8 cellular contexts compared by ENCODE assay signal in genomic region chr6:160455484-160456213, GRCh38.
DNase-seq lines count a peak whose midpoint lies in the region; ATAC-seq, FAIRE-seq and TF ChIP-seq lines count a peak whose summit lies in the region.

No MANE protein-coding gene starts in this region.

- POLR2A ChIA-PET in CD4-positive, alpha-beta memory T cell (lab: Charles Lee; ENCODE audit: partially characterized antibody): interaction anchor here (1.0 to 1.4 kb wide), 2 partner anchors 8 to 317 kb away, joined by 4 to 6 read pairs; no protein-coding TSS in a partner anchor

- peaks cover 50% of the 10 kb centered on the region for H3K4me1 ChIP-seq in CD4-positive, alpha-beta memory T cell (ENCODE audit: insufficient read depth, low read length)
- H3K4me1 ChIP-seq in cardiac muscle cell (ENCODE audit: low read depth): no peaks in the 10 kb centered on the region
- no peaks in the 10 kb centered on the region for H3K4me1 ChIP-seq in psoas muscle

- H3K27ac Mint-ChIP-seq in CD4-positive, alpha-beta memory T cell: no peak overlapping the region
- H3K27ac Mint-ChIP-seq in activated naive CD4-positive, alpha-beta T cell treated with anti-CD3 and anti-CD28 coated beads, Interleukin-2, amount 10 ng/mL, durations not matched to agents 7 days and 5 days: no peak overlapping the region

- TF ChIP-seq CTCF in cardiac muscle cell (IDR thresholded peaks at IDR 0.05; ENCODE audit: low read depth, low read length) (peak; percentile 89), psoas muscle (IDR thresholded peaks at IDR 0.05) (peak; percentile 95)

- H3K4me3 ChIP-seq in CD4-positive, alpha-beta memory T cell (ENCODE audit: low read length in 2 of 2): no peak overlapping the region
- H3K4me3 ChIP-seq in cardiac muscle cell (no peak overlapping the region), psoas muscle (peak overlapping the region; percentile 43)

- no peaks in the 10 kb centered on the region for H3K27me3 ChIP-seq in CD4-positive, alpha-beta memory T cell (ENCODE audit: insufficient read depth, low read length)
- H3K27me3 ChIP-seq in cardiac muscle cell (no peaks in the 10 kb centered on the region), psoas muscle (ENCODE audit: insufficient read depth in 3 of 3, low read length in 2 of 3) (no peaks in the 10 kb centered on the region)

- peaks cover 29 to 36% (median 32%) of the 10 kb centered on the region in 4 donors for H3K4me1 Mint-ChIP-seq in CD4-positive, alpha-beta memory T cell
- H3K4me1 Mint-ChIP-seq in activated naive CD4-positive, alpha-beta T cell treated with anti-CD3 and anti-CD28 coated beads, Interleukin-2, amount 10 ng/mL, durations not matched to agents 7 days and 5 days: peaks cover 36% of the 10 kb centered on the region

- intact Hi-C loops in CD4-positive, alpha-beta memory T cell (cut with micrococcal nuclease): loop anchor here (1.0 to 10.0 kb wide), 5 partner anchors 80 to 1281 kb away; no protein-coding TSS in a partner anchor
- intact Hi-C loops in psoas muscle (cut with DNase I): loop anchor here (1.0 to 10.0 kb wide), 7 partner anchors 80 to 591 kb away; no protein-coding TSS in a partner anchor

- no peaks in the 10 kb centered on the region for H3K9me3 ChIP-seq in CD4-positive, alpha-beta memory T cell (ENCODE audit: control insufficient read depth in 1 of 2, low read length in 2 of 2)
- H3K9me3 ChIP-seq in cardiac muscle cell (ENCODE audit: low read depth) (no peaks in the 10 kb centered on the region), psoas muscle (no peaks in the 10 kb centered on the region)

- H3K27me3 Mint-ChIP-seq in CD4-positive, alpha-beta memory T cell: no peaks in the 10 kb centered on the region
- peaks cover 69% of the 10 kb centered on the region for H3K27me3 Mint-ChIP-seq in activated naive CD4-positive, alpha-beta T cell treated with anti-CD3 and anti-CD28 coated beads, Interleukin-2, amount 10 ng/mL, durations not matched to agents 7 days and 5 days

- CTCF ChIA-PET in CD4-positive, alpha-beta memory T cell (lab: Charles Lee; ENCODE audit: partially characterized antibody): interaction anchor here (0.6 to 4.8 kb wide), 36 partner anchors 8 to 1282 kb away, joined by 3 to 90 read pairs (median 4); partner anchors contain the start of genes SOD2 and WTAP
- CTCF ChIA-PET in activated naive CD4-positive, alpha-beta T cell treated with anti-CD3 and anti-CD28 coated beads, Interleukin-2, amount 10 ng/mL, durations not matched to agents 7 days and 5 days (lab: Charles Lee): interaction anchor here (0.8 to 3.4 kb wide), 19 partner anchors 9 to 627 kb away, joined by 3 to 33 read pairs (median 5); no protein-coding TSS in a partner anchor

- no peak overlapping the region for H3K27ac ChIP-seq in CD4-positive, alpha-beta memory T cell (ENCODE audit: low read depth, low read length)
- H3K27ac ChIP-seq in cardiac muscle cell (no peak overlapping the region), psoas muscle (no peak overlapping the region)

- H3K4me3 Mint-ChIP-seq in CD4-positive, alpha-beta memory T cell: no peak overlapping the region
- no peak overlapping the region for H3K4me3 Mint-ChIP-seq in activated naive CD4-positive, alpha-beta T cell treated with anti-CD3 and anti-CD28 coated beads, Interleukin-2, amount 10 ng/mL, durations not matched to agents 7 days and 5 days

- DNase-seq in CD4-positive, alpha-beta memory T cell: peak; percentile 58 to 72 (median 68)
- peak; percentile 30 to 53 for DNase-seq in SHP77 (lab: John Stamatoyannopoulos, UW)
- DNase-seq in activated naive CD4-positive, alpha-beta T cell treated with anti-CD3 and anti-CD28 coated beads, Interleukin-2, amount 10 ng/mL, durations not matched to agents 7 days and 5 days: peak; percentile 76
- DNase-seq in cardiac muscle cell (ENCODE audit: low read depth in 1 of 2, low spot score in 1 of 2): peak; percentile 67 to 73
- peak; percentile 48 to 64 for DNase-seq in psoas muscle
- DNase-seq in urothelium cell line (ENCODE audit: low spot score): peak; percentile 70

- WGBS in psoas muscle, 3 donors: 7 to 11% (median 9%) methylated on average over 11 of the region's 11 CpGs

- ATAC-seq in GM19351 (IDR thresholded peaks at IDR 0.05; ENCODE audit: unreplicated experiment) (peak; percentile 77), HG03565 (IDR thresholded peaks at IDR 0.05; ENCODE audit: unreplicated experiment) (peak; percentile 53), psoas muscle (peak; percentile 74 to 90 (median 80))

- no peaks in the 10 kb centered on the region for H3K36me3 ChIP-seq in CD4-positive, alpha-beta memory T cell (ENCODE audit: insufficient read depth, low read length)
- H3K36me3 ChIP-seq in cardiac muscle cell (no peaks in the 10 kb centered on the region), psoas muscle (ENCODE audit: insufficient read depth in 1 of 2, low read depth in 1 of 2) (no peaks in the 10 kb centered on the region)

- H3K36me3 Mint-ChIP-seq in CD4-positive, alpha-beta memory T cell: peaks cover 3 to 7% of the 10 kb centered on the region in 2 donors
- peaks cover 17% of the 10 kb centered on the region for H3K36me3 Mint-ChIP-seq in activated naive CD4-positive, alpha-beta T cell treated with anti-CD3 and anti-CD28 coated beads, Interleukin-2, amount 10 ng/mL, durations not matched to agents 7 days and 5 days

- FAIRE-seq in urothelium cell line (lab: Jason Lieb, UNC): no peak

- H3K9me3 Mint-ChIP-seq in CD4-positive, alpha-beta memory T cell: peaks cover 0 to 4% (median 0%) of the 10 kb centered on the region in 8 donors
- H3K9me3 Mint-ChIP-seq in activated naive CD4-positive, alpha-beta T cell treated with anti-CD3 and anti-CD28 coated beads, Interleukin-2, amount 10 ng/mL, durations not matched to agents 7 days and 5 days: peaks cover under 1% of the 10 kb centered on the region
